1 cellular context compared by ENCODE assay signal in genomic region chr10:119673271-119673670, GRCh38.
TF ChIP-seq lines count a peak whose summit lies in the region.

No MANE protein-coding gene starts in this region.

TF ChIP-seq in K562, 482 proteins besides CTCF, POLR2A, EP300 and RAD21:
- no peak for TF ChIP-seq ZBTB9 (CRISPR knock-in tag; IDR thresholded peaks at IDR 0.05)
- TF ChIP-seq KDM4B (IDR thresholded peaks at IDR 0.05; ENCODE audit: borderline replicate concordance in 2 of 2, low read depth in 1 of 2) = no peak
- no peak for TF ChIP-seq ZNF263 (CRISPR knock-in tag; IDR thresholded peaks at IDR 0.05; ENCODE audit: borderline replicate concordance)
- TF ChIP-seq HNRNPLL (IDR thresholded peaks at IDR 0.05; ENCODE audit: low read depth, low read length, poor library complexity, severe bottlenecking) = no peak
- TF ChIP-seq, protein P1, sequence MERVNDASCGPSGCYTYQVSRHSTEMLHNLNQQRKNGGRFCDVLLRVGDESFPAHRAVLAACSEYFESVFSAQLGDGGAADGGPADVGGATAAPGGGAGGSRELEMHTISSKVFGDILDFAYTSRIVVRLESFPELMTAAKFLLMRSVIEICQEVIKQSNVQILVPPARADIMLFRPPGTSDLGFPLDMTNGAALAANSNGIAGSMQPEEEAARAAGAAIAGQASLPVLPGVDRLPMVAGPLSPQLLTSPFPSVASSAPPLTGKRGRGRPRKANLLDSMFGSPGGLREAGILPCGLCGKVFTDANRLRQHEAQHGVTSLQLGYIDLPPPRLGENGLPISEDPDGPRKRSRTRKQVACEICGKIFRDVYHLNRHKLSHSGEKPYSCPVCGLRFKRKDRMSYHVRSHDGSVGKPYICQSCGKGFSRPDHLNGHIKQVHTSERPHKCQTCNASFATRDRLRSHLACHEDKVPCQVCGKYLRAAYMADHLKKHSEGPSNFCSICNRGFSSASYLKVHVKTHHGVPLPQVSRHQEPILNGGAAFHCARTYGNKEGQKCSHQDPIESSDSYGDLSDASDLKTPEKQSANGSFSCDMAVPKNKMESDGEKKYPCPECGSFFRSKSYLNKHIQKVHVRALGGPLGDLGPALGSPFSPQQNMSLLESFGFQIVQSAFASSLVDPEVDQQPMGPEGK (CRISPR knock-in tag; IDR thresholded peaks at IDR 0.05; ENCODE audit: borderline replicate concordance) = no peak
- TF ChIP-seq PPARD (CRISPR knock-in tag; IDR thresholded peaks at IDR 0.05) = no peak
- no peak for TF ChIP-seq BDP1 (IDR thresholded peaks at IDR 0.05; ENCODE audit: insufficient read depth, insufficient read length)
- TF ChIP-seq THRAP3 (IDR thresholded peaks at IDR 0.05; ENCODE audit: borderline replicate concordance) = no peak
- TF ChIP-seq MXD1 (CRISPR knock-in tag; IDR thresholded peaks at IDR 0.05; ENCODE audit: borderline replicate concordance, poor library complexity, severe bottlenecking) = no peak
- TF ChIP-seq NEUROD1 (IDR thresholded peaks at IDR 0.05; ENCODE audit: borderline replicate concordance, low read depth, low read length, partially characterized antibody) = no peak
- TF ChIP-seq SP1 (CRISPR knock-in tag; IDR thresholded peaks at IDR 0.05) = no peak
- TF ChIP-seq RFX7 (CRISPR knock-in tag; IDR thresholded peaks at IDR 0.05) = no peak
- TF ChIP-seq ZSCAN32 (CRISPR knock-in tag; IDR thresholded peaks at IDR 0.05) = no peak
